ENCODE assay signal across 31 cellular contexts in genomic region chr5:172637740-172638139, GRCh38. TPM values are rescaled to one million over a fixed set of nuclear protein-coding genes. Genes with fewer than 3 reads are reported as not detected.
DNase-seq lines count a peak whose midpoint lies in the region; ATAC-seq, FAIRE-seq and TF ChIP-seq lines count a peak whose summit lies in the region.
"Had no signal": no experiment of that assay in that cellular context is flagged by ENCODE, and none has a peak within 500 bp of the region (broad histone marks: within the 10 kb centered on the region; RNA-seq: fewer than 3 reads in every experiment).

No MANE protein-coding gene starts in this region.

- H4K20me1 ChIP-seq in keratinocyte (ENCODE audit: control insufficient read depth, extremely low read depth, insufficient read depth, low read length) (no peaks in the 10 kb centered on the region), Karpas-422 (ENCODE audit: insufficient read depth, low read depth, low read length) (no peaks in the 10 kb centered on the region)

- H2AFZ ChIP-seq in keratinocyte (ENCODE audit: control insufficient read depth, low read length), result no peak overlapping the region
- no peak overlapping the region for H2AFZ ChIP-seq in Karpas-422 (ENCODE audit: low read length)

- no peak overlapping the region for H3K27ac Mint-ChIP-seq in natural killer cell
- no peak overlapping the region for H3K27ac Mint-ChIP-seq in natural killer cell treated with Interleukin-12 subunit alpha and Interleukin-12 subunit beta and Interleukin-15 and Interleukin-18, amount 100 ng/mL, for 72 hours
- H3K27ac Mint-ChIP-seq: activated naive CD8-positive, alpha-beta T cell treated with anti-CD3 and anti-CD28 coated beads for 36 hours; effector memory CD8-positive, alpha-beta T cell; HFFc6; nephron progenitor cell had no signal

- H3K79me2 ChIP-seq in keratinocyte (ENCODE audit: control insufficient read depth, insufficient read depth, low read length) (no peaks in the 10 kb centered on the region), Karpas-422 (ENCODE audit: low read length) (no peaks in the 10 kb centered on the region)

- no peaks in the 10 kb centered on the region for H3K36me3 Mint-ChIP-seq in natural killer cell
- no peaks in the 10 kb centered on the region for H3K36me3 Mint-ChIP-seq in natural killer cell treated with Interleukin-12 subunit alpha and Interleukin-12 subunit beta and Interleukin-15 and Interleukin-18, amount 100 ng/mL, for 72 hours
- H3K36me3 Mint-ChIP-seq: activated naive CD8-positive, alpha-beta T cell treated with anti-CD3 and anti-CD28 coated beads for 36 hours had no signal

- no peaks in the 10 kb centered on the region for H3K9me1 ChIP-seq in keratinocyte (ENCODE audit: control insufficient read depth, extremely low read depth, insufficient read depth, low read length)

- TF ChIP-seq CTCF in natural killer cell (IDR thresholded peaks at IDR 0.05) (no peak), keratinocyte (optimal IDR thresholded peaks at IDR 0.05 in 1 of 3, IDR thresholded peaks at IDR 0.05 in 1 of 3, conservative IDR thresholded peaks at IDR 0.05 in 1 of 3; ENCODE audit: extremely low read depth in 1 of 3, insufficient read depth in 2 of 3, low read length in 3 of 3) (no peak)

- H3K9me3 Mint-ChIP-seq in natural killer cell, result no peaks in the 10 kb centered on the region
- no peaks in the 10 kb centered on the region for H3K9me3 Mint-ChIP-seq in natural killer cell treated with Interleukin-12 subunit alpha and Interleukin-12 subunit beta and Interleukin-15 and Interleukin-18, amount 100 ng/mL, for 72 hours
- H3K9me3 Mint-ChIP-seq: activated naive CD8-positive, alpha-beta T cell treated with anti-CD3 and anti-CD28 coated beads for 36 hours; effector memory CD8-positive, alpha-beta T cell; HFFc6; nephron progenitor cell had no signal

- no peak for FAIRE-seq in keratinocyte (lab: Jason Lieb, UNC)
- FAIRE-seq: pancreas had no signal

- H3K4me3 ChIP-seq in keratinocyte (ENCODE audit: control insufficient read depth in 2 of 3, extremely low read depth in 1 of 3, insufficient read depth in 2 of 3, low read depth in 1 of 3, low read length in 3 of 3) (no peak overlapping the region), Karpas-422 (ENCODE audit: low read length) (no peak overlapping the region)
- H3K4me3 ChIP-seq: ascending aorta, cardiac muscle cell, left ventricle myocardium inferior, pancreas, Peyer's patch, right atrium auricular region, thoracic aorta, uterus had no signal

- H3K9me2 ChIP-seq in Karpas-422 (replicated peaks; ENCODE audit: insufficient read depth, low read length), result no peaks in the 10 kb centered on the region

- peak overlapping the region; percentile 28 for H3K4me3 Mint-ChIP-seq in natural killer cell
- H3K4me3 Mint-ChIP-seq in natural killer cell treated with Interleukin-12 subunit alpha and Interleukin-12 subunit beta and Interleukin-15 and Interleukin-18, amount 100 ng/mL, for 72 hours, result no peak overlapping the region
- H3K4me3 Mint-ChIP-seq: activated naive CD8-positive, alpha-beta T cell treated with anti-CD3 and anti-CD28 coated beads for 36 hours; effector memory CD8-positive, alpha-beta T cell; HFFc6; nephron progenitor cell had no signal

- dilution Hi-C loops in keratinocyte (cut with MboI; ENCODE audit: extremely low pct_ligation_motif_present, low sequenced_read_pairs), result no loop called here

- DNase-seq in natural killer cell, result no peak
- DNase-seq in natural killer cell treated with Interleukin-12 subunit alpha and Interleukin-12 subunit beta and Interleukin-15 and Interleukin-18, amount 100 ng/mL, for 72 hours (ENCODE audit: low spot score), result no peak
- no peak for DNase-seq in keratinocyte (ENCODE audit: low read depth, low spot score)
- peak; percentile 34 for DNase-seq in posterior vena cava (ENCODE audit: low spot score)
- DNase-seq in COLO668 (lab: John Stamatoyannopoulos, UW; ENCODE audit: unreplicated experiment), result no peak
- no peak for DNase-seq in Karpas-422
- DNase-seq: activated gamma-delta T cell; activated naive CD8-positive, alpha-beta T cell treated with anti-CD3 and anti-CD28 coated beads for 36 hours; activated T-cell treated with anti-CD3 and anti-CD28 coated beads for 4 hours; BE2C; effector memory CD8-positive, alpha-beta T cell; GOT3; HFFc6; IMR-90; left ventricle myocardium inferior; mesendoderm; NCI-H1092; NCI-H187; NCI-H82; nephron progenitor cell; SIG-M5; stimulated activated CD4-positive, alpha-beta T cell treated with anti-CD3 and anti-CD28 coated beads, Interleukin-1b, Interleukin-23, amount 100 ng/mL, for 48 hours; stimulated activated naive CD8-positive, alpha-beta T cell treated with anti-CD3 and anti-CD28 coated beads, Interleukin-15, Interleukin-2, amounts not matched to agents 100 U/mL and 50 U/mL, for 24 hours had no signal

- no peaks in the 10 kb centered on the region for H3K9me3 ChIP-seq in keratinocyte (ENCODE audit: control insufficient read depth, low read depth, low read length)
- H3K9me3 ChIP-seq in Karpas-422 (ENCODE audit: low read length), result no peaks in the 10 kb centered on the region
- H3K9me3 ChIP-seq: ascending aorta, BE2C, left ventricle myocardium inferior, pancreas, Peyer's patch, right atrium auricular region, thoracic aorta, uterus had no signal

- intact Hi-C loops in natural killer cell (cut with micrococcal nuclease) (no loop called here), posterior vena cava (cut with DNase I) (no loop called here)

- H3K9ac ChIP-seq in keratinocyte (ENCODE audit: control insufficient read depth, extremely low read depth, insufficient read depth, low read length) (no peak overlapping the region), Karpas-422 (ENCODE audit: low read length) (no peak overlapping the region)

- ATAC-seq in natural killer cell, result no peak
- no peak for ATAC-seq in natural killer cell treated with Interleukin-12 subunit alpha and Interleukin-12 subunit beta and Interleukin-15 and Interleukin-18, amount 100 ng/mL, for 72 hours
- no peak for ATAC-seq in GM21360 (IDR thresholded peaks at IDR 0.05; ENCODE audit: unreplicated experiment)
- ATAC-seq: effector memory CD8-positive, alpha-beta T cell; stimulated activated naive CD8-positive, alpha-beta T cell treated with anti-CD3 and anti-CD28 coated beads, Interleukin-15, Interleukin-2, amounts not matched to agents 100 U/mL and 50 U/mL, for 24 hours had no signal

- peaks cover 7 to 11% of the 10 kb centered on the region in 2 donors for H3K4me1 Mint-ChIP-seq in natural killer cell
- H3K4me1 Mint-ChIP-seq in natural killer cell treated with Interleukin-12 subunit alpha and Interleukin-12 subunit beta and Interleukin-15 and Interleukin-18, amount 100 ng/mL, for 72 hours (ENCODE audit: low read depth in 2 of 2), result peaks cover 5% of the 10 kb centered on the region in 2 donors

- H3K27ac ChIP-seq in keratinocyte (ENCODE audit: control insufficient read depth, insufficient read depth, low read length) (no peak overlapping the region), Karpas-422 (ENCODE audit: low read length) (no peak overlapping the region)
- H3K27ac ChIP-seq: ascending aorta, cardiac muscle cell, left ventricle myocardium inferior, pancreas, right atrium auricular region, thoracic aorta, uterus had no signal

- H3K4me1 ChIP-seq in keratinocyte (ENCODE audit: control insufficient read depth, extremely low read depth, insufficient read depth, low read length), result peaks cover 18% of the 10 kb centered on the region
- peaks cover 5% of the 10 kb centered on the region; the same call in 1 of the 2 replicates for H3K4me1 ChIP-seq in Karpas-422 (ENCODE audit: low read length)
- H3K4me1 ChIP-seq: BE2C had no signal

- H3K36me3 ChIP-seq in keratinocyte (ENCODE audit: control insufficient read depth in 2 of 2, extremely low read depth in 1 of 2, insufficient read depth in 2 of 2, low read length in 2 of 2) (no peaks in the 10 kb centered on the region), Karpas-422 (ENCODE audit: insufficient read depth, low read length) (no peaks in the 10 kb centered on the region)
- H3K36me3 ChIP-seq: ascending aorta, BE2C, cardiac muscle cell, left ventricle myocardium inferior, pancreas, Peyer's patch, right atrium auricular region, thoracic aorta, uterus had no signal

- H3K27me3 Mint-ChIP-seq in natural killer cell (ENCODE audit: low read depth in 2 of 2), result peaks cover 0 to 12% of the 10 kb centered on the region in 2 donors
- H3K27me3 Mint-ChIP-seq in natural killer cell treated with Interleukin-12 subunit alpha and Interleukin-12 subunit beta and Interleukin-15 and Interleukin-18, amount 100 ng/mL, for 72 hours, result peaks cover 17 to 28% of the 10 kb centered on the region in 2 donors

- H3K27me3 ChIP-seq in keratinocyte (ENCODE audit: control insufficient read depth, extremely low read depth, insufficient read depth, low read length) (peaks cover 16% of the 10 kb centered on the region), Karpas-422 (ENCODE audit: low read length) (no peaks in the 10 kb centered on the region)
- H3K27me3 ChIP-seq: ascending aorta, BE2C, cardiac muscle cell, pancreas, Peyer's patch, right atrium auricular region, uterus had no signal

- peak overlapping the region; percentile 74 for H3K4me2 ChIP-seq in keratinocyte (ENCODE audit: control insufficient read depth, extremely low read depth, insufficient read depth, low read depth, low read length)
- H3K4me2 ChIP-seq in Karpas-422 (ENCODE audit: low read depth, low read length, poor library complexity, severe bottlenecking), result no peak overlapping the region

RNA-seq across cellular contexts. Expression of gene NEURL1B, which starts 3.3 kb away (rescaled TPM):
- total RNA-seq in natural killer cell (under 1 TPM; 0.28 to 0.54 (median 0.45) TPM), posterior vena cava (10 to 100 TPM; 32.9 to 38.6 TPM)
- total RNA-seq in natural killer cell treated with Interleukin-12 subunit alpha and Interleukin-12 subunit beta and Interleukin-15 and Interleukin-18, amount 100 ng/mL, for 72 hours, result under 1 TPM; 0.14 to 0.36 TPM
- 0.06 to 0.43 TPM (median 0.36 TPM) in 3 replicates for polyA plus RNA-seq in keratinocyte
- polyA plus RNA-seq in keratinocyte (2011; ENCODE audit: low read depth), result 0.07 TPM
- polyA plus RNA-seq in keratinocyte (2011; cell fraction: cytosol; rRNA removed), result 0.13 and 0.14 TPM in 2 replicates
- polyA plus RNA-seq in keratinocyte (2011; cell fraction: nucleus; rRNA removed), result 0.24 and 0.25 TPM in 2 replicates
- 0.14 and 0.38 TPM in 2 replicates for polyA plus RNA-seq in keratinocyte (2012; ENCODE audit: low replicate concordance)
- 0.07 to 0.77 TPM (median 0.56 TPM) in 3 replicates for polyA minus RNA-seq in keratinocyte
- 0.58 TPM for polyA minus RNA-seq in keratinocyte (2011; cell fraction: cytosol; rRNA and poly(A)+ RNA removed)
- 0.11 TPM in 1 of 2 replicates, not detected in the other for polyA minus RNA-seq in keratinocyte (2011; cell fraction: nucleus; rRNA and poly(A)+ RNA removed)
- total RNA-seq in Karpas-422 (2014; rRNA removed; shearing (Covaris generic); ENCODE audit: low replicate concordance), result not detected in 2 replicates

Comparison
In these comparisons a context has a peak if more than half of its experiments do, and no peak if none do; other contexts are left out.
1. RNA of gene NEURL1B, which starts 3.3 kb away (total RNA-seq): 32.9 to 38.6 TPM in posterior vena cava; 0.28 to 0.54 TPM in natural killer cell, 0.14 to 0.36 TPM in natural killer cell treated with Interleukin-12 subunit alpha and Interleukin-12 subunit beta and Interleukin-15 and Interleukin-18, amount 100 ng/mL, for 72 hours and not detected in Karpas-422; every median in the first group is over 10 times any median in the second.